ENCODE assay signal across 9 cellular contexts in the genomic region with DNA sequence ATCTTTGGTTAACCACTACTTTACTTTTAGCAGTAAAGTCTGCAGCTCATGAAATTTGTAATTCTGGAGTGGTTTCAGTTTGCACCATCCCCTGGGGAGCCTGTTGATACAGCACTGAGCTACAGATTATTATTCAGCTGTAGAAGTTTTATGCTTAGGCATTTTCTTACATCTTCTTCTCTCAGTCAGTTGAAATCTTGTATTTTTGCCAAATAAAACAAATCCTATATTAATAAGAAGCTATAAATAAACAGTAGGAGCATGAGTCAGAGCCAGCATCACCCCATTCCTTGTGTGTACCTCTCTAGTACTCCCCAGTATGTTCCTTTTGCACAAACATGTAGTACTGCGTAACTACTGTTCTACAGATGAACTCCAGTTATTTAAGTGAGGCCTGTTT.
A peak's percentile ranks its signal among the peaks of the same experiment; 100 is the strongest.
DNase-seq lines count a peak whose midpoint lies in the region; ATAC-seq lines count a peak whose summit lies in the region.
"Had no signal": no experiment of that assay in that cellular context is flagged by ENCODE, and none has a peak within 500 bp of the region (broad histone marks: within the 10 kb centered on the region; RNA-seq: fewer than 3 reads in every experiment).

No MANE protein-coding gene starts in this region.

- DNase-seq in DMS53 (lab: John Stamatoyannopoulos, UW) = peak; percentile 5
- DNase-seq in DMS53 treated with DMSO at 0.1 percent for 48 hours (lab: John Stamatoyannopoulos, UW; ENCODE audit: unreplicated experiment) = no peak
- DNase-seq in RKO (ENCODE audit: low spot score) = peak; percentile 8
- DNase-seq in fibroblast of the conjunctiva (ENCODE audit: low read depth) = peak; percentile 94
- peak; percentile 74 for DNase-seq in stromal cell of bone marrow (ENCODE audit: low read depth)
- DNase-seq in left colon = no peak
- DNase-seq: central memory CD4-positive, alpha-beta T cell had no signal

- intact Hi-C loops in left colon (cut with DNase I, micrococcal nuclease) = no loop called here

- ATAC-seq in HG02973 (IDR thresholded peaks at IDR 0.05; ENCODE audit: unreplicated experiment) (no peak), HG03432 (IDR thresholded peaks at IDR 0.05; ENCODE audit: unreplicated experiment) (no peak), left colon (no peak)

Comparison
In these comparisons a context has a peak if more than half of its experiments do, and no peak if none do; other contexts are left out.
1. DNase-seq: peak in DMS53 (single experiment), RKO (single experiment), fibroblast of the conjunctiva (single experiment) and stromal cell of bone marrow (single experiment); none in DMS53 treated with DMSO at 0.1 percent for 48 hours (single experiment) and left colon (0 of 2).